ENCODE assay signal across 8 cellular contexts in the genomic region with DNA sequence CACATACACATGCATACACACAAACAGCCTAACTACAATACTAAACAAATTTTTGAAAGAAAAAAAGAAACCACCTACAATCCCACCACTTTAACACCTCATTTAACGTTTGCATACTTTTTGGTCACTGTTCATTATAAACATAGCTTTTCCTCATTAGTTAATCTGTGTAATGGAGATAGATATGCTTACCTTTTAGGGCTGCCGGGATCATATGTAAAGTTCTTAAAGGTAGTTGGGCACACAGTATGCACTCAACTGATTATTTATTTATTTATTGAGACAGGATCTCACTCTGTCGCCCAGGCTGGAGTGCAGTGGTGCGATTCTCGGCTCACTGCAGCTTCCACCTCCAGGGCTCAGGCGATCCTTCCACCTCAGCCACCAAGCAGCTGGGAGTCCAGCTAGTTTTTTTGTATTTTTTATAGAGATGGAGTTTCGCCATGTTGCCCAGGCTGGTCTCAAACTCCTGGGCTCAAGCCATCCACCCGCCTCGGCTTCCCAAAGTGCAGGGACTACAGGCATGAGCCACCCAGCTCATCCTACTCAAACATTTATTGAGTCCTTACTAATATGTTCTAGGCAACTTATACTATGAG. TPM values are rescaled to one million over a fixed set of nuclear protein-coding genes. Genes with fewer than 3 reads are reported as not detected.
DNase-seq lines count a peak whose midpoint lies in the region; ATAC-seq and TF ChIP-seq lines count a peak whose summit lies in the region.

No MANE protein-coding gene starts in this region.

- H3K9me3 ChIP-seq in A673 (ENCODE audit: low read depth, low read length, poor library complexity, severe bottlenecking) (no peaks in the 10 kb centered on the region), IMR-90 (ENCODE audit: control insufficient read depth, insufficient read depth, low read length) (no peaks in the 10 kb centered on the region), mucosa of rectum (ENCODE audit: control insufficient read depth in 2 of 2, low read length in 2 of 2) (no peaks in the 10 kb centered on the region)

- DNase-seq in A673 (ENCODE audit: low spot score) (no peak), IMR-90 (no peak), choroid plexus epithelial cell (ENCODE audit: low read depth) (no peak), C1 segment of cervical spinal cord (lab: John Stamatoyannopoulos, UW) (no peak), HCEC 1CT (no peak), pons (ENCODE audit: low spot score) (no peak)

- peak overlapping the region; percentile 76 for H4K5ac ChIP-seq in IMR-90 (ENCODE audit: low read depth, low read length)

- in situ Hi-C loops in IMR-90 (cut with MboI; ENCODE audit: low sequenced_read_pairs) = no loop called here

- H2AFZ ChIP-seq in IMR-90 (replicated peaks; ENCODE audit: low read length, poor library complexity) = peak overlapping the region; percentile 93

- no peak for TF ChIP-seq RAD21 in IMR-90 (IDR thresholded peaks at IDR 0.05; ENCODE audit: low read length)

- dilution Hi-C loops in IMR-90 (cut with HindIII; ENCODE audit: low sequenced_read_pairs, unreplicated experiment) = no loop called here

- H3K36me3 ChIP-seq in A673 (ENCODE audit: insufficient read depth, low read length, poor library complexity, severe bottlenecking) (no peaks in the 10 kb centered on the region), IMR-90 (ENCODE audit: control insufficient read depth, insufficient read depth, low read length) (0 out of 2 replicates have a peak, but pooled peaks cover 1% of the 10 kb centered on the region), mucosa of rectum (ENCODE audit: control insufficient read depth in 2 of 2, insufficient read depth in 2 of 2, low read length in 2 of 2) (peaks cover 0 to 5% of the 10 kb centered on the region in 2 donors)

- peaks cover 8% of the 10 kb centered on the region for H3K9me1 ChIP-seq in IMR-90 (ENCODE audit: insufficient read depth, low read length)

- intact Hi-C loops in A673 (cut with micrococcal nuclease; ENCODE audit: unreplicated experiment) = no loop called here
- intact Hi-C loops in IMR-90 (cut with micrococcal nuclease) = loop anchor here (5.0 kb wide), 1 partner anchor 1085 kb away; no protein-coding TSS in a partner anchor

- H3K27me3 ChIP-seq in A673 (replicated peaks; ENCODE audit: insufficient read depth, low read depth, low read length, poor library complexity) (no peaks in the 10 kb centered on the region), IMR-90 (ENCODE audit: control insufficient read depth, insufficient read depth, low read length) (no peaks in the 10 kb centered on the region), mucosa of rectum (ENCODE audit: control insufficient read depth in 2 of 2, insufficient read depth in 2 of 2, low read length in 2 of 2) (no peaks in the 10 kb centered on the region)

- H2BK5ac ChIP-seq in IMR-90 (ENCODE audit: low read depth, low read length, poor library complexity, severe bottlenecking) = peak overlapping the region; percentile 66

- peaks cover 25% of the 10 kb centered on the region for H3K4me1 ChIP-seq in A673 (ENCODE audit: insufficient read depth, low read length, poor library complexity, severe bottlenecking)
- H3K4me1 ChIP-seq in IMR-90 (ENCODE audit: control insufficient read depth, insufficient read depth, low read length) = peaks cover 6% of the 10 kb centered on the region
- peaks cover 19 to 43% of the 10 kb centered on the region in 2 donors for H3K4me1 ChIP-seq in mucosa of rectum (ENCODE audit: control insufficient read depth in 2 of 2, insufficient read depth in 2 of 2, low read length in 2 of 2)

- CTCF ChIA-PET in A673 (lab: Charles Lee) (interaction anchor here (0.6 to 1.7 kb wide), 4 partner anchors 18 to 416 kb away, joined by 3 to 9 read pairs (median 6); partner anchors contain the start of gene C1orf52), IMR-90 (lab: Yijun Ruan, JAX) (interaction anchor here (1.3 kb wide), 2 partner anchors 18 to 332 kb away, joined by 4 to 5 read pairs; partner anchors contain the start of gene C1orf52)

- TF ChIP-seq CTCF in A673 (conservative IDR thresholded peaks at IDR 0.05; ENCODE audit: low read depth, low read length) = no peak
- no peak for TF ChIP-seq CTCF in IMR-90 (conservative IDR thresholded peaks at IDR 0.05; ENCODE audit: low read depth, low read length)
- no peak for TF ChIP-seq CTCF in choroid plexus epithelial cell (conservative IDR thresholded peaks at IDR 0.05; ENCODE audit: low read depth, low read length)

- TF ChIP-seq POLR2A in IMR-90 (IDR thresholded peaks at IDR 0.05; ENCODE audit: low read depth, low read length) = no peak

- H2AK9ac ChIP-seq in IMR-90 (replicated peaks; ENCODE audit: low read depth, low read length, poor library complexity) = peak overlapping the region; percentile 85

- H3K18ac ChIP-seq in IMR-90 (ENCODE audit: low read depth, low read length) = peak overlapping the region; percentile 70

- H2BK20ac ChIP-seq in IMR-90 (ENCODE audit: low read depth, low read length) = peak overlapping the region; percentile 35; the same call in 1 of the 2 replicates

- no CpG with 5 or more reads among the region's 9 CpGs for WGBS in IMR-90 (ENCODE audit: extremely low coverage in 2 of 2, insufficient read length in 1 of 2), 2 experiments

- H4K8ac ChIP-seq in IMR-90 (ENCODE audit: low read depth in 2 of 2, low read length in 2 of 2) = peak overlapping the region; percentile 67 to 93

- peak overlapping the region; percentile 88 for H3K4ac ChIP-seq in IMR-90 (ENCODE audit: low read depth, low read length)

- POLR2A ChIA-PET in A673 (lab: Charles Lee; ENCODE audit: low non-redundant PET) (interaction anchor here (0.7 kb wide), 1 partner anchor 1497 kb away, joined by 3 read pairs; no protein-coding TSS in a partner anchor), IMR-90 (lab: Charles Lee; ENCODE audit: unreplicated experiment) (interaction anchor here (0.7 to 1.4 kb wide), 3 partner anchors 8 to 306 kb away, joined by 3 to 4 read pairs (median 3); no protein-coding TSS in a partner anchor)

- H2BK120ac ChIP-seq in IMR-90 (ENCODE audit: low read depth, low read length) = peak overlapping the region; percentile 79; the same call in 1 of the 2 replicates

- peak overlapping the region; percentile 58 for H4K91ac ChIP-seq in IMR-90 (ENCODE audit: insufficient read depth, low read depth, low read length)

- peak overlapping the region; percentile 74 for H3K23ac ChIP-seq in IMR-90 (ENCODE audit: low read depth, low read length)

- H2AK5ac ChIP-seq in IMR-90 (ENCODE audit: low read depth, low read length) = peak overlapping the region; percentile 41; the same call in 1 of the 2 replicates

- H2BK15ac ChIP-seq in IMR-90 (ENCODE audit: low read depth, low read length) = 0 out of 3 replicates have a peak overlapping the region, but pooled peaks have one; percentile 62

- H3K56ac ChIP-seq in IMR-90 (ENCODE audit: extremely low read depth, insufficient read depth, low read length) = peak overlapping the region; percentile 67

- no peak for ATAC-seq in IMR-90 (ENCODE audit: low read depth)
- no peak for ATAC-seq in HG03108 (IDR thresholded peaks at IDR 0.05; ENCODE audit: unreplicated experiment)

- BruUV-seq in A673 (replicated peaks; lab: Mats Ljungman, UMichigan) = TSS peak; percentile 83
- BruUV-seq in IMR-90 (replicated peaks; lab: Mats Ljungman, UMichigan) = TSS peak; percentile 93

- H3K9ac ChIP-seq in IMR-90 (ENCODE audit: low read depth, low read length) = peak overlapping the region; percentile 61
- peak overlapping the region; percentile 48 to 75 for H3K9ac ChIP-seq in mucosa of rectum (ENCODE audit: low read depth in 1 of 2, low read length in 2 of 2)

- H3K27ac ChIP-seq in A673 (ENCODE audit: low read depth, low read length, poor library complexity, severe bottlenecking) = peak overlapping the region; percentile 92
- peak overlapping the region; percentile 53 for H3K27ac ChIP-seq in IMR-90 (ENCODE audit: insufficient read depth, low read length)
- H3K27ac ChIP-seq in mucosa of rectum (ENCODE audit: low read depth in 2 of 2, low read length in 2 of 2) = peak overlapping the region; percentile 99 to 100

- peak overlapping the region; percentile 91 for H3K14ac ChIP-seq in IMR-90 (replicated peaks; ENCODE audit: low read depth, low read length)

- peaks cover 0 to 47% of the 10 kb centered on the region in 2 experiments; a peak in 2 of 4 replicates for H3K79me1 ChIP-seq in IMR-90 (ENCODE audit: low read depth in 1 of 2, low read length in 2 of 2)

- peak overlapping the region; percentile 84 for H3K4me3 ChIP-seq in A673 (ENCODE audit: low read depth, low read length, poor library complexity, severe bottlenecking)
- peak overlapping the region; percentile 48 for H3K4me3 ChIP-seq in IMR-90 (ENCODE audit: insufficient read depth, low read depth, low read length)
- peak overlapping the region; percentile 89 for H3K4me3 ChIP-seq in choroid plexus epithelial cell (ENCODE audit: low read depth, low read length)
- H3K4me3 ChIP-seq in mucosa of rectum (ENCODE audit: low read length in 2 of 2) = peak overlapping the region; percentile 65 to 99

- peaks cover 36% of the 10 kb centered on the region; the same call in 1 of the 2 replicates for H4K20me1 ChIP-seq in IMR-90 (ENCODE audit: insufficient read depth, low read length)

- peak overlapping the region; percentile 63 for H3K4me2 ChIP-seq in IMR-90 (ENCODE audit: low read depth, low read length)

TF ChIP-seq in IMR-90, 13 proteins besides CTCF, POLR2A, EP300 and RAD21:
- no peak for TF ChIP-seq BHLHE40 (IDR thresholded peaks at IDR 0.05; ENCODE audit: low read depth, low read length)
- TF ChIP-seq MAFK (IDR thresholded peaks at IDR 0.05; ENCODE audit: low read depth, low read length) = no peak
- TF ChIP-seq NFE2L2 (IDR thresholded peaks at IDR 0.05; ENCODE audit: low read depth, low read length) = no peak
TF ChIP-seq in IMR-90: peak in this region for 0.

RNA-seq across cellular contexts. Expression of gene BCL10, which starts 0.7 kb away (rescaled TPM):
- 18.1 and 20.9 TPM in 2 replicates for total RNA-seq in A673 (2021)
- total RNA-seq in IMR-90 (2012; rRNA removed) = 30.5 and 51.4 TPM in 2 replicates
- 11.2 and 15.3 TPM in 2 replicates for polyA plus RNA-seq in IMR-90 (2012; rRNA removed)
- polyA plus RNA-seq in IMR-90 (2012; cell fraction: cytosol; rRNA removed) = 3.2 and 4.2 TPM in 2 replicates
- 4.7 and 10.9 TPM in 2 replicates for polyA plus RNA-seq in IMR-90 (2012; cell fraction: nucleus; rRNA removed; ENCODE audit: low replicate concordance)

RNA-seq across cellular contexts. Expression of gene C1orf52, which starts 17.7 kb away (rescaled TPM):
- total RNA-seq in A673 (2021) (30.2 and 31.9 TPM in 2 replicates), IMR-90 (2012; rRNA removed) (16.3 and 23.1 TPM in 2 replicates)
- polyA plus RNA-seq in IMR-90 (2012; rRNA removed) = 31.3 and 33.5 TPM in 2 replicates
- polyA plus RNA-seq in IMR-90 (2012; cell fraction: cytosol; rRNA removed) = 22.6 and 25.9 TPM in 2 replicates
- 36.7 and 40.2 TPM in 2 replicates for polyA plus RNA-seq in IMR-90 (2012; cell fraction: nucleus; rRNA removed; ENCODE audit: low replicate concordance)
